In genomic region chr10:63630085-63630927, GRCh38 we compare ENCODE assay signal across 1 cellular context.
TF ChIP-seq lines count a peak whose summit lies in the region.

No MANE protein-coding gene starts in this region.

TF ChIP-seq in HepG2, 621 proteins besides CTCF, POLR2A, EP300 and RAD21 (continued from another document and continues in another):
- no peak for TF ChIP-seq IKZF5 (CRISPR knock-in tag; IDR thresholded peaks at IDR 0.05)
- 0 out of 2 replicates have a peak, but pooled peaks have one; percentile 38 for TF ChIP-seq MAF1 (CRISPR knock-in tag; IDR thresholded peaks at IDR 0.05; ENCODE audit: borderline replicate concordance)
- TF ChIP-seq GRHL1 (CRISPR knock-in tag; conservative IDR thresholded peaks at IDR 0.05) = no peak
- TF ChIP-seq CCDC6 (CRISPR knock-in tag; IDR thresholded peaks at IDR 0.05) = peak; percentile 50; the same call in 1 of the 2 replicates
- TF ChIP-seq EEA1 (CRISPR knock-in tag; IDR thresholded peaks at IDR 0.05; ENCODE audit: borderline replicate concordance) = no peak
- TF ChIP-seq ZNF788 (CRISPR knock-in tag; IDR thresholded peaks at IDR 0.05; ENCODE audit: borderline replicate concordance) = 0 out of 2 replicates have a peak, but pooled peaks have one; percentile 1
- no peak for TF ChIP-seq ZSCAN31 (CRISPR knock-in tag; IDR thresholded peaks at IDR 0.05; ENCODE audit: low read depth)
- no peak for TF ChIP-seq CHCHD3 (CRISPR knock-in tag; IDR thresholded peaks at IDR 0.05)
- 0 out of 2 replicates have a peak, but pooled peaks have one; percentile 34 for TF ChIP-seq STAT6 (CRISPR knock-in tag; IDR thresholded peaks at IDR 0.05; ENCODE audit: borderline replicate concordance)
- peak; percentile 75 for TF ChIP-seq SRSF1 (optimal IDR thresholded peaks at IDR 0.05; ENCODE audit: low read depth, low read length)
- peak; percentile 54 for TF ChIP-seq DBP (CRISPR knock-in tag; IDR thresholded peaks at IDR 0.05; ENCODE audit: not compliant biosample characterization)
- no peak for TF ChIP-seq AKAP8 (CRISPR knock-in tag; IDR thresholded peaks at IDR 0.05)
- no peak for TF ChIP-seq SP1 (IDR thresholded peaks at IDR 0.05)
- no peak for TF ChIP-seq SP1 (CRISPR knock-in tag; IDR thresholded peaks at IDR 0.05)
- TF ChIP-seq ZNF383 (CRISPR knock-in tag; IDR thresholded peaks at IDR 0.05; ENCODE audit: borderline replicate concordance) = no peak
- TF ChIP-seq SP2 (CRISPR knock-in tag; IDR thresholded peaks at IDR 0.05) = no peak
- no peak for TF ChIP-seq TBL1XR1 (IDR thresholded peaks at IDR 0.05; ENCODE audit: borderline replicate concordance, low read length, partially characterized antibody)
- TF ChIP-seq TBX2 (CRISPR knock-in tag; IDR thresholded peaks at IDR 0.05; ENCODE audit: borderline replicate concordance) = 0 out of 2 replicates have a peak, but pooled peaks have one; percentile 42
- TF ChIP-seq ARID3A (IDR thresholded peaks at IDR 0.05; ENCODE audit: low read depth, low read length) = no peak
- TF ChIP-seq ZNF136 (CRISPR knock-in tag; IDR thresholded peaks at IDR 0.05; ENCODE audit: low read depth) = no peak
- TF ChIP-seq ATF2 (CRISPR knock-in tag; IDR thresholded peaks at IDR 0.05) = no peak
- no peak for TF ChIP-seq PRMT3 (CRISPR knock-in tag; IDR thresholded peaks at IDR 0.05; ENCODE audit: borderline replicate concordance, low read depth)
- no peak for TF ChIP-seq ZNF549 (CRISPR knock-in tag; IDR thresholded peaks at IDR 0.05)
- TF ChIP-seq BRCA1 (CRISPR knock-in tag; IDR thresholded peaks at IDR 0.05) = no peak
- no peak for TF ChIP-seq TFDP1 (CRISPR knock-in tag; IDR thresholded peaks at IDR 0.05; ENCODE audit: borderline replicate concordance)
- TF ChIP-seq CEBPG (CRISPR knock-in tag; IDR thresholded peaks at IDR 0.05) = no peak
- TF ChIP-seq ATF4 (CRISPR knock-in tag; IDR thresholded peaks at IDR 0.05) = no peak
- TF ChIP-seq ZNF343 (CRISPR knock-in tag; IDR thresholded peaks at IDR 0.05) = no peak
- TF ChIP-seq CCAR2 (optimal IDR thresholded peaks at IDR 0.05; ENCODE audit: low read depth, low read length) = no peak
- no peak for TF ChIP-seq ZNF660 (CRISPR knock-in tag; IDR thresholded peaks at IDR 0.05; ENCODE audit: borderline replicate concordance, low read depth)
- TF ChIP-seq PBX2 (CRISPR knock-in tag; IDR thresholded peaks at IDR 0.05) = no peak
- no peak for TF ChIP-seq ZNF33B (CRISPR knock-in tag; IDR thresholded peaks at IDR 0.05)
- no peak for TF ChIP-seq CAMTA2 (CRISPR knock-in tag; IDR thresholded peaks at IDR 0.05; ENCODE audit: borderline replicate concordance)
- no peak for TF ChIP-seq ATRX (CRISPR knock-in tag; IDR thresholded peaks at IDR 0.05; ENCODE audit: borderline replicate concordance)
- TF ChIP-seq MTERF4 (CRISPR knock-in tag; IDR thresholded peaks at IDR 0.05) = no peak
- no peak for TF ChIP-seq AHDC1 (CRISPR knock-in tag; IDR thresholded peaks at IDR 0.05; ENCODE audit: borderline replicate concordance)
- no peak for TF ChIP-seq ZNF790 (CRISPR knock-in tag; IDR thresholded peaks at IDR 0.05; ENCODE audit: borderline replicate concordance)
- no peak for TF ChIP-seq ISX (CRISPR knock-in tag; conservative IDR thresholded peaks at IDR 0.05)
- no peak for TF ChIP-seq TAF1 (CRISPR knock-in tag; IDR thresholded peaks at IDR 0.05)
- 0 out of 2 replicates have a peak, but pooled peaks have one; percentile 33 for TF ChIP-seq TGIF2 (CRISPR knock-in tag; IDR thresholded peaks at IDR 0.05)
- TF ChIP-seq ZNF709 (CRISPR knock-in tag; IDR thresholded peaks at IDR 0.05) = 0 out of 2 replicates have a peak, but pooled peaks have one; percentile 15
- no peak for TF ChIP-seq HOXA3 (CRISPR knock-in tag; IDR thresholded peaks at IDR 0.05)
- TF ChIP-seq KLF12 (CRISPR knock-in tag; IDR thresholded peaks at IDR 0.05; ENCODE audit: borderline replicate concordance) = no peak
